In genomic region chr2:218638372-218638771, GRCh38 we compare ENCODE assay signal across 2 cellular contexts.
A peak's percentile ranks its signal among the peaks of the same experiment; 100 is the strongest.
TF ChIP-seq lines count a peak whose summit lies in the region.

No MANE protein-coding gene starts in this region.

TF ChIP-seq in K562, 482 proteins besides CTCF, POLR2A, EP300 and RAD21:
- TF ChIP-seq HDAC1 (IDR thresholded peaks at IDR 0.05) (no peak), POLR2G (IDR thresholded peaks at IDR 0.05; ENCODE audit: low read depth, low read length) (0 out of 2 replicates have a peak, but pooled peaks have one; percentile 23)

TF ChIP-seq in endothelial cell of umbilical vein, 7 proteins besides CTCF, POLR2A, EP300 and RAD21:
- TF ChIP-seq EZH2 (IDR thresholded peaks at IDR 0.05; ENCODE audit: borderline replicate concordance, low read depth, low read length, severe bottlenecking) (no peak), GATA2 (IDR thresholded peaks at IDR 0.05; ENCODE audit: insufficient read depth, insufficient read length, low read depth, low read length) (no peak), FOS (IDR thresholded peaks at IDR 0.05; ENCODE audit: borderline replicate concordance, insufficient read depth, low read length) (no peak), JUN (IDR thresholded peaks at IDR 0.05; ENCODE audit: borderline replicate concordance, insufficient read depth, insufficient read length, low read depth) (no peak), POLR2AphosphoS5 (IDR thresholded peaks at IDR 0.05; ENCODE audit: insufficient read depth, low read depth, low read length) (no peak), MAX (IDR thresholded peaks at IDR 0.05; ENCODE audit: insufficient read depth, insufficient read length) (no peak), MYC (IDR thresholded peaks at IDR 0.05; ENCODE audit: low read depth, low read length) (no peak)
